8 cellular contexts compared by ENCODE assay signal in genomic region chr9:32571969-32572899, GRCh38. TPM values are rescaled to one million over a fixed set of nuclear protein-coding genes. Genes with fewer than 3 reads are reported as not detected.
DNase-seq lines count a peak whose midpoint lies in the region; ATAC-seq and TF ChIP-seq lines count a peak whose summit lies in the region.

No MANE protein-coding gene starts in this region.

- TF ChIP-seq CTCF in epithelial cell of proximal tubule (conservative IDR thresholded peaks at IDR 0.05; ENCODE audit: low read depth, low read length), result peak; percentile 90

- H3K9me3 ChIP-seq in muscle layer of colon (ENCODE audit: low read length), result no peaks in the 10 kb centered on the region

- peaks cover 10% of the 10 kb centered on the region for H3K4me1 ChIP-seq in muscle layer of colon (ENCODE audit: insufficient read depth, low read length)

- H3K4me3 ChIP-seq in epithelial cell of proximal tubule (ENCODE audit: low read depth, low read length), result peak overlapping the region; percentile 99
- H3K4me3 ChIP-seq in muscle layer of colon (ENCODE audit: low read depth in 1 of 2, low read length in 2 of 2), result peak overlapping the region; percentile 96 to 97

- peaks cover 9% of the 10 kb centered on the region for H3K36me3 ChIP-seq in muscle layer of colon (ENCODE audit: insufficient read depth, low read length)

- ATAC-seq in GM19395 (IDR thresholded peaks at IDR 0.05; ENCODE audit: unreplicated experiment) (peak; percentile 90), HG03521 (IDR thresholded peaks at IDR 0.05; ENCODE audit: unreplicated experiment) (peak; percentile 85)

- H3K9ac ChIP-seq in muscle layer of colon (ENCODE audit: low read length), result peak overlapping the region; percentile 93

- H3K27ac ChIP-seq in muscle layer of colon (ENCODE audit: low read depth, low read length), result peak overlapping the region; percentile 95

- DNase-seq in COLO668 (lab: John Stamatoyannopoulos, UW; ENCODE audit: unreplicated experiment) (peak; percentile 66), NOMO-1 treated with DMSO at 0.1 percent for 48 hours (lab: John Stamatoyannopoulos, UW; ENCODE audit: unreplicated experiment) (peak; percentile 82), activated T-cell treated with anti-CD3 and anti-CD28 coated beads for 1 hour (ENCODE audit: low read depth) (peak; percentile 59), epithelial cell of proximal tubule (ENCODE audit: low read depth) (no peak)
- peak; percentile 21 to 80 (median 68) for DNase-seq in stimulated activated naive CD4-positive, alpha-beta T cell (lab: John Stamatoyannopoulos, UW)

- no peaks in the 10 kb centered on the region for H3K27me3 ChIP-seq in muscle layer of colon (ENCODE audit: control insufficient read depth in 1 of 2, insufficient read depth in 2 of 2, low read length in 2 of 2)

RNA-seq across cellular contexts. Expression of gene NDUFB6, which starts 0.7 kb away (rescaled TPM):
- 80.8 and 83.2 TPM in 2 replicates for total RNA-seq in epithelial cell of proximal tubule

RNA-seq across cellular contexts. Expression of gene TOPORS, which starts 19.8 kb away (rescaled TPM):
- 14.3 and 18.5 TPM in 2 replicates for total RNA-seq in epithelial cell of proximal tubule

RNA-seq across cellular contexts. Expression of gene SMIM27, which starts 20.1 kb away (rescaled TPM):
- total RNA-seq in epithelial cell of proximal tubule, result 8.6 and 8.7 TPM in 2 replicates

RNA-seq across cellular contexts. Expression of gene RIGI, which starts 46.2 kb away (rescaled TPM):
- total RNA-seq in epithelial cell of proximal tubule, result 10.9 and 18.7 TPM in 2 replicates
